In genomic region chr20:25695532-25696383, GRCh38 we compare ENCODE assay signal across 8 cellular contexts. TPM values are rescaled to one million over a fixed set of nuclear protein-coding genes. Genes with fewer than 3 reads are reported as not detected.
DNase-seq lines count a peak whose midpoint lies in the region; ATAC-seq and TF ChIP-seq lines count a peak whose summit lies in the region.

No MANE protein-coding gene starts in this region.

- TF ChIP-seq CTCF in Caco-2 (IDR thresholded peaks at IDR 0.05; ENCODE audit: insufficient read depth in 1 of 2, low read depth in 1 of 2, low read length in 1 of 2, severe bottlenecking in 1 of 2, unreplicated experiment in 1 of 2) (no peak), ascending aorta (IDR thresholded peaks at IDR 0.05) (no peak), GM10266 (IDR thresholded peaks at IDR 0.05; ENCODE audit: control insufficient read depth, insufficient read depth, low read depth, missing control alignments) (no peak)

- TSS peak; percentile 42 for BruUV-seq in Caco-2 (replicated peaks; lab: Mats Ljungman, UMichigan)

- H3K4me1 ChIP-seq in Caco-2 = no peaks in the 10 kb centered on the region
- peaks cover 4 to 9% of the 10 kb centered on the region in 2 donors for H3K4me1 ChIP-seq in ascending aorta
- no peaks in the 10 kb centered on the region for H3K4me1 ChIP-seq in iPS-20b (ENCODE audit: insufficient read depth, low read length)

- CTCF ChIA-PET in Caco-2 (lab: Charles Lee) = interaction anchor here (0.5 kb wide), 1 partner anchor 370 kb away, joined by 3 read pairs; no protein-coding TSS in a partner anchor

- intact Hi-C loops in Caco-2 (cut with micrococcal nuclease; ENCODE audit: unreplicated experiment) (loop anchor here (1.0 to 10.0 kb wide), 6 partner anchors 23 to 259 kb away; partner anchors contain the start of gene NANP), ascending aorta (cut with DNase I) (loop anchor here (1.0 to 10.0 kb wide), 7 partner anchors 72 to 703 kb away; partner anchors contain the start of genes ABHD12, APMAP and NINL)

- ATAC-seq in HG03066 (IDR thresholded peaks at IDR 0.05; ENCODE audit: low read depth, unreplicated experiment) (peak; percentile 2), HG02970 (IDR thresholded peaks at IDR 0.05; ENCODE audit: low FRiP score, unreplicated experiment) (no peak), GM18520 (IDR thresholded peaks at IDR 0.05; ENCODE audit: unreplicated experiment) (no peak)
- ATAC-seq in stimulated activated memory B cell treated with anti-CD40 and anti-IgM and Interleukin-4, amounts not matched to agents 10 μg/mL and 1 μg/mL and 100 μg/mL, for 72 hours = no peak

- peak overlapping the region; percentile 82 for H3K4me3 Mint-ChIP-seq in Caco-2 (ENCODE audit: unreplicated experiment)
- peak overlapping the region; percentile 90 for H3K4me3 Mint-ChIP-seq in stimulated activated memory B cell treated with anti-CD40 and anti-IgM and Interleukin-4, amounts not matched to agents 10 μg/mL and 1 μg/mL and 100 μg/mL, for 72 hours

- H3K36me3 ChIP-seq in Caco-2 (ENCODE audit: control insufficient read depth, insufficient read depth, low read length) (no peaks in the 10 kb centered on the region), ascending aorta (no peaks in the 10 kb centered on the region), iPS-20b (ENCODE audit: insufficient read depth, low read depth, low read length) (peaks cover 5% of the 10 kb centered on the region)

- H3K27me3 Mint-ChIP-seq in Caco-2 (ENCODE audit: insufficient read depth, unreplicated experiment) = no peaks in the 10 kb centered on the region
- H3K27me3 Mint-ChIP-seq in stimulated activated memory B cell treated with anti-CD40 and anti-IgM and Interleukin-4, amounts not matched to agents 10 μg/mL and 1 μg/mL and 100 μg/mL, for 72 hours = no peaks in the 10 kb centered on the region

- H3K27me3 ChIP-seq in Caco-2 (replicated peaks; ENCODE audit: control insufficient read depth, insufficient read depth, low read length) = no peaks in the 10 kb centered on the region
- H3K27me3 ChIP-seq in ascending aorta = no peaks in the 10 kb centered on the region
- no peaks in the 10 kb centered on the region for H3K27me3 ChIP-seq in iPS-20b (ENCODE audit: insufficient read depth, low read length)

- peaks cover 16% of the 10 kb centered on the region for H3K9me3 Mint-ChIP-seq in Caco-2 (ENCODE audit: unreplicated experiment)
- H3K9me3 Mint-ChIP-seq in stimulated activated memory B cell treated with anti-CD40 and anti-IgM and Interleukin-4, amounts not matched to agents 10 μg/mL and 1 μg/mL and 100 μg/mL, for 72 hours = peaks cover 8% of the 10 kb centered on the region

- POLR2A ChIA-PET in Caco-2 (lab: Charles Lee) = interaction anchor here (0.6 kb wide), 1 partner anchor 289 kb away, joined by 4 read pairs; no protein-coding TSS in a partner anchor

- no peaks in the 10 kb centered on the region for H3K36me3 Mint-ChIP-seq in Caco-2 (ENCODE audit: insufficient read depth, unreplicated experiment)
- peaks cover 23% of the 10 kb centered on the region for H3K36me3 Mint-ChIP-seq in stimulated activated memory B cell treated with anti-CD40 and anti-IgM and Interleukin-4, amounts not matched to agents 10 μg/mL and 1 μg/mL and 100 μg/mL, for 72 hours

- H3K27ac ChIP-seq in ascending aorta (peak overlapping the region; percentile 92 to 93), iPS-20b (ENCODE audit: low read length) (no peak overlapping the region)

- peaks cover 18% of the 10 kb centered on the region for H3K9me3 ChIP-seq in Caco-2
- peaks cover 0 to 3% of the 10 kb centered on the region in 2 donors for H3K9me3 ChIP-seq in ascending aorta
- H3K9me3 ChIP-seq in iPS-20b (ENCODE audit: insufficient read depth, low read depth, low read length) = peaks cover 9% of the 10 kb centered on the region

- H3K9ac ChIP-seq in iPS-20b (ENCODE audit: low read depth, low read length) = peak overlapping the region; percentile 87

- H3K4me1 Mint-ChIP-seq in Caco-2 (ENCODE audit: low read depth, unreplicated experiment) = peaks cover 8% of the 10 kb centered on the region
- H3K4me1 Mint-ChIP-seq in stimulated activated memory B cell treated with anti-CD40 and anti-IgM and Interleukin-4, amounts not matched to agents 10 μg/mL and 1 μg/mL and 100 μg/mL, for 72 hours = peaks cover 42% of the 10 kb centered on the region

- peak overlapping the region; percentile 91 for H3K4me3 ChIP-seq in Caco-2 (ENCODE audit: low read depth, low read length)
- peak overlapping the region; percentile 74 to 82 for H3K4me3 ChIP-seq in ascending aorta
- H3K4me3 ChIP-seq in iPS-20b (ENCODE audit: low read length) = peak overlapping the region; percentile 92

- peak overlapping the region; percentile 84 for H3K27ac Mint-ChIP-seq in Caco-2 (ENCODE audit: unreplicated experiment)
- H3K27ac Mint-ChIP-seq in stimulated activated memory B cell treated with anti-CD40 and anti-IgM and Interleukin-4, amounts not matched to agents 10 μg/mL and 1 μg/mL and 100 μg/mL, for 72 hours = peak overlapping the region; percentile 97

- DNase-seq in Caco-2 = peak in 1 of 2 experiments; percentile 15
- no peak for DNase-seq in ascending aorta (ENCODE audit: low spot score in 2 of 2)
- no peak for DNase-seq in GM10266 (ENCODE audit: extremely low spot score)

RNA-seq across cellular contexts. Expression of gene ZNF337, which starts 0.9 kb away (rescaled TPM):
- total RNA-seq in Caco-2 (2022) (7.4 and 8.4 TPM in 2 replicates), ascending aorta (3.4 TPM)
